21 cellular contexts compared by ENCODE assay signal in genomic region chr13:27020415-27020814, GRCh38.
DNase-seq lines count a peak whose midpoint lies in the region; ATAC-seq and TF ChIP-seq lines count a peak whose summit lies in the region.
"Had no signal": no experiment of that assay in that cellular context is flagged by ENCODE, and none has a peak within 500 bp of the region (broad histone marks: within the 10 kb centered on the region; RNA-seq: fewer than 3 reads in every experiment).

No MANE protein-coding gene starts in this region.

- no peak overlapping the region for H3K9ac ChIP-seq in stomach smooth muscle (ENCODE audit: low read length in 2 of 2)

- ATAC-seq in left lobe of liver (no peak), GM19395 (IDR thresholded peaks at IDR 0.05; ENCODE audit: unreplicated experiment) (no peak), GM21576 (IDR thresholded peaks at IDR 0.05; ENCODE audit: unreplicated experiment) (no peak), HG03442 (IDR thresholded peaks at IDR 0.05; ENCODE audit: unreplicated experiment) (no peak)
- ATAC-seq: HCT116 had no signal

- H3K4me1 ChIP-seq in stomach smooth muscle (ENCODE audit: control insufficient read depth, insufficient read depth, low read length): peaks cover 52% of the 10 kb centered on the region
- H3K4me1 ChIP-seq: BE2C had no signal

- H3K36me3 ChIP-seq in WERI-Rb-1 (no peaks in the 10 kb centered on the region), stomach smooth muscle (ENCODE audit: control insufficient read depth in 2 of 2, insufficient read depth in 2 of 2, low read length in 2 of 2) (no peaks in the 10 kb centered on the region)
- H3K36me3 ChIP-seq: BE2C, Peyer's patch had no signal

- H3K27me3 ChIP-seq in WERI-Rb-1 (ENCODE audit: insufficient read depth, low read depth, severe bottlenecking) (no peaks in the 10 kb centered on the region), stomach smooth muscle (ENCODE audit: control insufficient read depth in 1 of 2, insufficient read depth in 2 of 2, low read length in 2 of 2) (no peaks in the 10 kb centered on the region)
- H3K27me3 ChIP-seq: BE2C, Peyer's patch had no signal

- H3K27ac ChIP-seq in C4-2B (peak overlapping the region; percentile 25), WERI-Rb-1 (no peak overlapping the region), stomach smooth muscle (ENCODE audit: low read length) (peak overlapping the region; percentile 66)

- no peaks in the 10 kb centered on the region for H3K9me3 ChIP-seq in WERI-Rb-1 (ENCODE audit: severe bottlenecking)
- no peaks in the 10 kb centered on the region for H3K9me3 ChIP-seq in stomach smooth muscle (ENCODE audit: control insufficient read depth in 2 of 2, low read length in 2 of 2)
- H3K9me3 ChIP-seq: BE2C, Peyer's patch had no signal

- TF ChIP-seq CTCF in C4-2B (conservative IDR thresholded peaks at IDR 0.05): no peak
- no peak for TF ChIP-seq CTCF in WERI-Rb-1 (IDR thresholded peaks at IDR 0.05; ENCODE audit: low read depth, low read length)

- peak; percentile 6 for DNase-seq in WERI-Rb-1
- DNase-seq in left lobe of liver (ENCODE audit: low spot score): peak; percentile 11
- DNase-seq in OCI-M1 (lab: John Stamatoyannopoulos, UW): no peak
- DNase-seq: BE2C; CD4-positive, CD25-positive, alpha-beta regulatory T cell; EL; GF-D8; GOT3; MV-4-11; NCI-H1105 treated with DMSO at 0.1 percent for 48 hours; NCI-H345; NCI-H524; NCI-H774; NK-92 treated with Interleukin-12 subunit alpha and Interleukin-12 subunit beta, amount 100 ng/mL, for 24 hours; Peyer's patch had no signal

- H3K4me3 ChIP-seq in WERI-Rb-1 (ENCODE audit: low read depth, low read length): no peak overlapping the region
- no peak overlapping the region for H3K4me3 ChIP-seq in stomach smooth muscle (ENCODE audit: low read length in 2 of 2)
- H3K4me3 ChIP-seq: Peyer's patch had no signal
